ENCODE assay signal across 23 cellular contexts in the genomic region with DNA sequence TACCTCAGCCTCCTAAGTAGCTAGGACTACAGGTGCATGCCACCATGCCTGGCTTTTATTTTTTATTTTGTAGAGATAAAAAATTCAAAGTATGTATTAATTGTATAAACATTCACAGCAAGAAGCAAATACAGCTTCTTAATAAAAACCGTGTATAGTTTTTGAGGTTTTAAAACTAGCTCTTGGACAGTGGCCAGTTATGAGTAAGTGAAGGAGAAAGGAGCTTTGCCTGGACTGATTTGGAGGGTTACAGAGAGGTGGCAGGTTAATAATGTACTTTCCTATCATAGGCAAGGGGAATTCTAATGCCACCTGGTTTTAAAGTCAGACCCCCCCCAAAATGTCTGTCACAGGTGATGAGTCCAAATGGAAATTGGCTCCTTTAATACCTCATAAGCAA. TPM values are rescaled to one million over a fixed set of nuclear protein-coding genes. Genes with fewer than 3 reads are reported as not detected.
DNase-seq lines count a peak whose midpoint lies in the region; ATAC-seq, FAIRE-seq and TF ChIP-seq lines count a peak whose summit lies in the region.
"Had no signal": no experiment of that assay in that cellular context is flagged by ENCODE, and none has a peak within 500 bp of the region (broad histone marks: within the 10 kb centered on the region; RNA-seq: fewer than 3 reads in every experiment).

No MANE protein-coding gene starts in this region.

- H3K27ac ChIP-seq in SK-N-SH (ENCODE audit: low read depth in 2 of 2, low read length in 1 of 2) (no peak overlapping the region), HepG2 (ENCODE audit: extremely low read length, insufficient read depth, low read length) (no peak overlapping the region), mesenchymal stem cell (ENCODE audit: low read length, poor library complexity, severe bottlenecking) (no peak overlapping the region)
- H3K27ac ChIP-seq: 22Rv1, coronary artery, psoas muscle, SJCRH30, tibial artery had no signal

- ATAC-seq in HepG2: no peak
- ATAC-seq: activated CD8-positive, alpha-beta memory T cell treated with anti-CD3 and anti-CD28 coated beads, Interleukin-2, amount 10 ng/mL, durations not matched to agents 7 days and 5 days; psoas muscle; stimulated activated effector memory CD8-positive, alpha-beta T cell treated with anti-CD3 and anti-CD28 coated beads, Interleukin-12 subunit alpha, Interleukin-12 subunit beta, amount 100 ng/mL, for 72 hours had no signal

- H4K20me1 ChIP-seq in SK-N-SH (ENCODE audit: insufficient read depth): peaks cover 12% of the 10 kb centered on the region; the same call in 1 of the 2 replicates
- no peaks in the 10 kb centered on the region for H4K20me1 ChIP-seq in HepG2 (ENCODE audit: insufficient read depth, low read length)

- H3F3A ChIP-seq in SK-N-SH (replicated peaks; ENCODE audit: insufficient read depth): peaks cover 8% of the 10 kb centered on the region

- TF ChIP-seq POLR2A in HepG2 (IDR thresholded peaks at IDR 0.05; ENCODE audit: insufficient read depth in 1 of 2, low read depth in 2 of 2, low read length in 2 of 2): no peak

- 15% methylated on average over 1 of the region's 1 CpG for WGBS in SK-N-SH (ENCODE audit: low lambda C conversion rate)
- 96% methylated on average over 1 of the region's 1 CpG for WGBS in HepG2 (ENCODE audit: low lambda C conversion rate)
- WGBS in mesenchymal stem cell: 73% methylated on average over 1 of the region's 1 CpG

- H2BK15ac ChIP-seq in mesenchymal stem cell (ENCODE audit: low read depth, poor library complexity, severe bottlenecking): no peak overlapping the region

- intact Hi-C loops in posterior cingulate gyrus (cut with DNase I): no loop called here
- intact Hi-C loops in HepG2 (cut with micrococcal nuclease; ENCODE audit: unreplicated experiment): no loop called here

- no peak overlapping the region for H3K4me3 ChIP-seq in SK-N-SH (ENCODE audit: low read depth in 2 of 2, low read length in 1 of 2)
- no peak overlapping the region for H3K4me3 ChIP-seq in fibroblast of mammary gland (ENCODE audit: control insufficient read depth, low read depth, low read length)
- H3K4me3 ChIP-seq in HepG2 (replicated peaks in 1 of 3; ENCODE audit: insufficient read depth in 1 of 3, low read depth in 2 of 3, low read length in 3 of 3): no peak overlapping the region
- no peak overlapping the region for H3K4me3 ChIP-seq in mesenchymal stem cell (ENCODE audit: insufficient read depth in 1 of 2, low read depth in 1 of 2, low read length in 2 of 2)
- H3K4me3 ChIP-seq: coronary artery, psoas muscle, SJCRH30, tibial artery had no signal

- DNase-seq in DMS 273 (lab: John Stamatoyannopoulos, UW; ENCODE audit: unreplicated experiment) (peak; percentile 37), DMS 273 treated with DMSO at 0.1 percent for 48 hours (lab: John Stamatoyannopoulos, UW) (no peak), SK-N-SH (no peak), fibroblast of mammary gland (ENCODE audit: low read depth) (peak; percentile 60), posterior cingulate gyrus (no peak), HepG2 (ENCODE audit: low spot score) (no peak), mesenchymal stem cell (no peak), islet precursor cell (no peak)
- DNase-seq: activated CD4-positive, CD25-positive, alpha-beta regulatory T cell treated with anti-CD3 and anti-CD28 coated beads, Interleukin-2, amount 50 U/mL, for 72 hours; activated CD8-positive, alpha-beta memory T cell treated with anti-CD3 and anti-CD28 coated beads, Interleukin-2, amount 10 ng/mL, durations not matched to agents 7 days and 5 days; activated gamma-delta T cell; DND-41; immature natural killer cell; NCI-H2029; NCI-H524; nephron progenitor cell; psoas muscle; SJCRH30; T-helper 9 cell; tibial artery had no signal

- H2BK12ac ChIP-seq in mesenchymal stem cell (ENCODE audit: low read length in 2 of 2): no peak overlapping the region

- no peak overlapping the region for H3K18ac ChIP-seq in mesenchymal stem cell (ENCODE audit: low read depth in 1 of 2, low read length in 2 of 2)

- FAIRE-seq in HepG2 (lab: Jason Lieb, UNC): no peak

- no peak overlapping the region for H4K91ac ChIP-seq in mesenchymal stem cell (ENCODE audit: low read length)

- peaks cover 49% of the 10 kb centered on the region for H3K79me2 ChIP-seq in SK-N-SH (ENCODE audit: insufficient read depth)
- H3K79me2 ChIP-seq in HepG2 (ENCODE audit: insufficient read depth, low read length): peaks cover 15% of the 10 kb centered on the region

- POLR2A ChIA-PET in SK-N-SH (lab: Yijun Ruan, JAX): no interaction called here
- POLR2A ChIA-PET in HepG2 (lab: Yijun Ruan, JAX): no interaction called here

- no peak overlapping the region for H2BK5ac ChIP-seq in mesenchymal stem cell (ENCODE audit: low read depth, low read length, poor library complexity, severe bottlenecking)

- H3K4me2 ChIP-seq in SK-N-SH (0 out of 2 replicates have a peak overlapping the region, but pooled peaks have one; percentile 3), HepG2 (ENCODE audit: low read depth, low read length) (no peak overlapping the region), mesenchymal stem cell (ENCODE audit: low read length, poor library complexity, severe bottlenecking) (no peak overlapping the region)

- no TSS peak for BruUV-seq in HepG2 (replicated peaks; lab: Mats Ljungman, UMichigan)

- no peaks in the 10 kb centered on the region for H3K27me3 ChIP-seq in SK-N-SH (ENCODE audit: insufficient read depth)
- no peaks in the 10 kb centered on the region for H3K27me3 ChIP-seq in HepG2 (ENCODE audit: control insufficient read depth in 1 of 2, insufficient read depth in 2 of 2, low read length in 2 of 2)
- H3K27me3 ChIP-seq in mesenchymal stem cell (ENCODE audit: control insufficient read depth in 1 of 2, insufficient read depth in 1 of 2, low read length in 2 of 2): no peaks in the 10 kb centered on the region
- H3K27me3 ChIP-seq: SJCRH30, tibial artery had no signal

- no peak overlapping the region for H2BK120ac ChIP-seq in mesenchymal stem cell (ENCODE audit: low read depth, low read length)

- no peak for TF ChIP-seq RAD21 in SK-N-SH (IDR thresholded peaks at IDR 0.05; ENCODE audit: low read length)
- TF ChIP-seq RAD21 in HepG2 (CRISPR knock-in tag; IDR thresholded peaks at IDR 0.05): no peak

- H3K36me3 ChIP-seq in SK-N-SH (replicated peaks in 1 of 2; ENCODE audit: control insufficient read depth in 1 of 2, insufficient read depth in 2 of 2, low read length in 1 of 2): peaks cover 0 to 4% of the 10 kb centered on the region in 2 experiments
- H3K36me3 ChIP-seq in HepG2 (replicated peaks in 1 of 2; ENCODE audit: control insufficient read depth in 1 of 2, insufficient read depth in 2 of 2, low read length in 2 of 2): peaks cover 0 to 3% of the 10 kb centered on the region in 2 experiments; a peak in 1 of 5 replicates
- no peaks in the 10 kb centered on the region for H3K36me3 ChIP-seq in mesenchymal stem cell (ENCODE audit: control insufficient read depth in 1 of 2, insufficient read depth in 2 of 2, low read depth in 1 of 2, low read length in 2 of 2)
- H3K36me3 ChIP-seq: SJCRH30 had no signal

- H2AFZ ChIP-seq in SK-N-SH (ENCODE audit: low read depth): no peak overlapping the region
- H2AFZ ChIP-seq in HepG2 (ENCODE audit: low read length): no peak overlapping the region
- no peak overlapping the region for H2AFZ ChIP-seq in mesenchymal stem cell (ENCODE audit: low read depth, low read length)

- H3K4ac ChIP-seq in mesenchymal stem cell (ENCODE audit: low read depth in 1 of 2, low read length in 2 of 2): no peak overlapping the region

- H3K9ac ChIP-seq in SK-N-SH (no peak overlapping the region), HepG2 (ENCODE audit: insufficient read depth, low read depth, low read length) (no peak overlapping the region), mesenchymal stem cell (ENCODE audit: low read length) (no peak overlapping the region)

- no peak overlapping the region for H2AK5ac ChIP-seq in mesenchymal stem cell (ENCODE audit: low read length, severe bottlenecking)

- TF ChIP-seq EP300 in SK-N-SH (IDR thresholded peaks at IDR 0.05; ENCODE audit: borderline replicate concordance in 1 of 2, low read depth in 1 of 2, low read length in 1 of 2) (no peak), HepG2 (IDR thresholded peaks at IDR 0.05; ENCODE audit: low read depth in 2 of 2, low read length in 2 of 2) (no peak), HepG2 (CRISPR knock-in tag; IDR thresholded peaks at IDR 0.05; ENCODE audit: borderline replicate concordance) (no peak)

- TF ChIP-seq CTCF in SK-N-SH (IDR thresholded peaks at IDR 0.05) (no peak), fibroblast of mammary gland (conservative IDR thresholded peaks at IDR 0.05; ENCODE audit: control insufficient read depth, insufficient read depth, low read depth, low read length) (no peak), HepG2 (CRISPR knock-in tag; IDR thresholded peaks at IDR 0.05) (no peak)

- H3K9me3 ChIP-seq in SK-N-SH: peaks cover 8% of the 10 kb centered on the region; the same call in 1 of the 2 replicates
- no peaks in the 10 kb centered on the region for H3K9me3 ChIP-seq in HepG2 (ENCODE audit: low read length)
- no peaks in the 10 kb centered on the region for H3K9me3 ChIP-seq in mesenchymal stem cell (ENCODE audit: control insufficient read depth, low read length)
- H3K9me3 ChIP-seq: psoas muscle, SJCRH30, tibial artery had no signal

- H3K9me2 ChIP-seq in SK-N-SH: no peaks in the 10 kb centered on the region

- H3K14ac ChIP-seq in mesenchymal stem cell (ENCODE audit: low read length in 2 of 2): peak overlapping the region in 1 of 2 experiments; percentile 74

- no peak overlapping the region for H3K23ac ChIP-seq in mesenchymal stem cell (ENCODE audit: low read length in 2 of 2)

- peaks cover 6% of the 10 kb centered on the region for H3K79me1 ChIP-seq in mesenchymal stem cell (replicated peaks; ENCODE audit: low read length, poor library complexity, severe bottlenecking)

- no peak overlapping the region for H4K8ac ChIP-seq in mesenchymal stem cell (ENCODE audit: low read length)

- in situ Hi-C loops in HepG2 (cut with HindIII; ENCODE audit: extremely low pct_ligation_motif_present, low pct_unique_long_range_greater_than_20kb): no loop called here

- CTCF ChIA-PET in SK-N-SH (lab: Yijun Ruan, JAX): interaction anchor here (0.9 to 1.5 kb wide), 3 partner anchors 12 to 125 kb away, joined by 3 to 6 read pairs (median 3); no protein-coding TSS in a partner anchor
- CTCF ChIA-PET in HepG2 (lab: Yijun Ruan, JAX; ENCODE audit: low intra/inter-chr PET ratio, low total read pairs): no interaction called here

- H3K4me1 ChIP-seq in SK-N-SH (ENCODE audit: control insufficient read depth in 1 of 2, insufficient read depth in 2 of 2, low read depth in 1 of 2, low read length in 1 of 2) (peaks cover 2 to 11% of the 10 kb centered on the region in 2 experiments; a peak in 3 of 4 replicates), HepG2 (ENCODE audit: insufficient read depth, low read length) (peaks cover 14% of the 10 kb centered on the region), mesenchymal stem cell (ENCODE audit: control insufficient read depth, insufficient read depth, low read depth, low read length) (peaks cover 3% of the 10 kb centered on the region)

RNA-seq across cellular contexts. Expression of gene ZNRF2, which starts 43.4 kb away (rescaled TPM):
- polyA plus RNA-seq in SK-N-SH (2012; rRNA removed) (3.8 and 4.0 TPM in 2 replicates), HepG2 (2011; rRNA removed) (2.6 and 3.5 TPM in 2 replicates)
- 4.2 and 4.9 TPM in 2 replicates for polyA plus RNA-seq in SK-N-SH (2012; cell fraction: cytosol; rRNA removed)
- polyA plus RNA-seq in SK-N-SH (2012; cell fraction: nucleus; rRNA removed): 2.8 and 3.6 TPM in 2 replicates
- total RNA-seq in HepG2 (2016; rRNA removed; fragmentation: Illumina TruSeq; extraction: Trizol): 6.9 and 7.7 TPM in 2 replicates
- total RNA-seq in HepG2 (2016; cell fraction: cytosol; rRNA removed; fragmentation: Illumina TruSeq; extraction: Trizol; ENCODE audit: low read depth): 3.0 and 3.2 TPM in 2 replicates
- 7.3 and 7.6 TPM in 2 replicates for total RNA-seq in HepG2 (2016; cell fraction: insoluble cytoplasmic fraction; rRNA removed; fragmentation: Illumina TruSeq; extraction: Trizol)
- 6.7 and 7.1 TPM in 2 replicates for total RNA-seq in HepG2 (2016; cell fraction: membrane; rRNA removed; fragmentation: Illumina TruSeq; extraction: Trizol)
- 13.5 and 14.4 TPM in 2 replicates for total RNA-seq in HepG2 (2016; cell fraction: nucleus; rRNA removed; fragmentation: Illumina TruSeq; extraction: Trizol)
- polyA plus RNA-seq in HepG2 (2011; cell fraction: cytosol; rRNA removed): 1.8 and 2.3 TPM in 2 replicates
- 3.4 TPM in 2 replicates for polyA plus RNA-seq in HepG2 (2011; cell fraction: nucleus; rRNA removed)
- 3.9 and 4.5 TPM in 2 replicates for polyA plus RNA-seq in HepG2 (2012)
- 2.5 and 2.9 TPM in 2 replicates for polyA plus RNA-seq in HepG2 (2016; cell fraction: cytosol; fragmentation: Illumina TruSeq; extraction: Trizol; ENCODE audit: low read depth)
- 8.1 and 8.6 TPM in 2 replicates for polyA plus RNA-seq in HepG2 (2016; cell fraction: insoluble cytoplasmic fraction; fragmentation: Illumina TruSeq; extraction: Trizol; ENCODE audit: low read depth)
- polyA plus RNA-seq in HepG2 (2016; cell fraction: membrane; fragmentation: Illumina TruSeq; extraction: Trizol; ENCODE audit: low read depth): 5.2 and 5.5 TPM in 2 replicates
- 7.3 and 7.8 TPM in 2 replicates for polyA plus RNA-seq in HepG2 (2016; cell fraction: nucleus; fragmentation: Illumina TruSeq; extraction: Trizol; ENCODE audit: insufficient read depth, low read depth)
- polyA minus RNA-seq in HepG2 (2011; rRNA and poly(A)+ RNA removed; ENCODE audit: low replicate concordance): 1.5 and 1.9 TPM in 2 replicates
- polyA minus RNA-seq in HepG2 (2011; cell fraction: cytosol; rRNA and poly(A)+ RNA removed): 5.7 and 6.2 TPM in 2 replicates
- polyA minus RNA-seq in HepG2 (2011; cell fraction: nucleus; rRNA and poly(A)+ RNA removed): 21.9 and 25.9 TPM in 2 replicates
- polyA plus RNA-seq in mesenchymal stem cell (2013, experiment 1 of 2): 1.4 TPM
- polyA plus RNA-seq in mesenchymal stem cell (2013, experiment 2 of 2): 1.2 TPM

Comparison
In these comparisons a context has a peak if more than half of its experiments do, and no peak if none do; other contexts are left out.
1. DNase-seq: peak in DMS 273 (single experiment) and fibroblast of mammary gland (single experiment); none in DMS 273 treated with DMSO at 0.1 percent for 48 hours (single experiment), SK-N-SH (single experiment), posterior cingulate gyrus (0 of 10), HepG2 (single experiment), mesenchymal stem cell (single experiment) and islet precursor cell (single experiment).